In genomic region chr6:134816780-134817179, GRCh38 we compare ENCODE assay signal across 21 cellular contexts.
A peak's percentile ranks its signal among the peaks of the same experiment; 100 is the strongest.
DNase-seq lines count a peak whose midpoint lies in the region; ATAC-seq and TF ChIP-seq lines count a peak whose summit lies in the region.
"Had no signal": no experiment of that assay in that cellular context is flagged by ENCODE, and none has a peak within 500 bp of the region (broad histone marks: within the 10 kb centered on the region; RNA-seq: fewer than 3 reads in every experiment).

No MANE protein-coding gene starts in this region.

- H3K27ac Mint-ChIP-seq in HFFc6: no peak overlapping the region
- H3K27ac Mint-ChIP-seq: activated naive CD4-positive, alpha-beta T cell treated with anti-CD3 and anti-CD28 coated beads, Interleukin-2, amount 10 ng/mL, durations not matched to agents 7 days and 5 days; endodermal cell; IgD-negative memory B cell had no signal

- H3K4me1 ChIP-seq in OCI-LY7 (ENCODE audit: insufficient read depth, low read length, poor library complexity, severe bottlenecking) (no peaks in the 10 kb centered on the region), SJCRH30 (no peaks in the 10 kb centered on the region)

- no peaks in the 10 kb centered on the region for H3K79me2 ChIP-seq in OCI-LY7 (ENCODE audit: insufficient read depth, low read depth, low read length)

- no peak for TF ChIP-seq CTCF in HFFc6 (IDR thresholded peaks at IDR 0.05)
- TF ChIP-seq CTCF in OCI-LY7 (conservative IDR thresholded peaks at IDR 0.05; ENCODE audit: low read length): no peak

- no TSS peak for BruUV-seq in OCI-LY7 (replicated peaks; lab: Mats Ljungman, UMichigan)

- H3K36me3 ChIP-seq in OCI-LY7 (ENCODE audit: insufficient read depth, low read length): no peaks in the 10 kb centered on the region
- H3K36me3 ChIP-seq in SJCRH30: no peaks in the 10 kb centered on the region
- H3K36me3 ChIP-seq: BE2C, heart left ventricle had no signal

- no peak overlapping the region for H2AFZ ChIP-seq in OCI-LY7 (ENCODE audit: low read length)

- H3K9me3 ChIP-seq in OCI-LY7 (ENCODE audit: low read length): no peaks in the 10 kb centered on the region
- no peaks in the 10 kb centered on the region for H3K9me3 ChIP-seq in SJCRH30 (replicated peaks)
- H3K9me3 ChIP-seq: BE2C, heart left ventricle had no signal

- no peak overlapping the region for H3K4me3 ChIP-seq in OCI-LY7 (ENCODE audit: low read depth, low read length, poor library complexity, severe bottlenecking)
- H3K4me3 ChIP-seq in SJCRH30: no peak overlapping the region
- H3K4me3 ChIP-seq: heart left ventricle had no signal

- no peaks in the 10 kb centered on the region for H3K36me3 Mint-ChIP-seq in HFFc6 (ENCODE audit: low read depth)
- H3K36me3 Mint-ChIP-seq: activated naive CD4-positive, alpha-beta T cell treated with anti-CD3 and anti-CD28 coated beads, Interleukin-2, amount 10 ng/mL, durations not matched to agents 7 days and 5 days; IgD-negative memory B cell had no signal

- H3K27me3 Mint-ChIP-seq in HFFc6 (ENCODE audit: insufficient read depth): no peaks in the 10 kb centered on the region
- H3K27me3 Mint-ChIP-seq: activated naive CD4-positive, alpha-beta T cell treated with anti-CD3 and anti-CD28 coated beads, Interleukin-2, amount 10 ng/mL, durations not matched to agents 7 days and 5 days; IgD-negative memory B cell had no signal

- CTCF ChIA-PET in OCI-LY7 (lab: Charles Lee; ENCODE audit: unreplicated experiment): interaction anchor here (0.8 kb wide), 1 partner anchor 21 kb away, joined by 3 read pairs; no protein-coding TSS in a partner anchor

- POLR2A ChIA-PET in OCI-LY7 (lab: Charles Lee): no interaction called here

- peak; percentile 61 for ATAC-seq in SK-N-SH treated with all-trans-retinoic acid at 6 μM for 48 hours
- ATAC-seq: activated T-cell treated with anti-CD3 and anti-CD28 coated beads, Interleukin-2, amount 50 U/mL, for 4 hours; HCT116; heart left ventricle; Panc1 had no signal

- H3K27ac ChIP-seq in OCI-LY7 (ENCODE audit: low read depth, low read length, poor library complexity, severe bottlenecking): no peak overlapping the region
- H3K27ac ChIP-seq in SJCRH30: no peak overlapping the region
- H3K27ac ChIP-seq: heart left ventricle, HL-60 had no signal

- H3K9me2 ChIP-seq in OCI-LY7 (ENCODE audit: insufficient read depth, low read length): no peaks in the 10 kb centered on the region

- H3K4me1 Mint-ChIP-seq in HFFc6 (ENCODE audit: low read depth): peaks cover 16% of the 10 kb centered on the region
- H3K4me1 Mint-ChIP-seq: activated naive CD4-positive, alpha-beta T cell treated with anti-CD3 and anti-CD28 coated beads, Interleukin-2, amount 10 ng/mL, durations not matched to agents 7 days and 5 days; IgD-negative memory B cell had no signal

- H3K27me3 ChIP-seq in SJCRH30: no peaks in the 10 kb centered on the region
- H3K27me3 ChIP-seq: BE2C, heart left ventricle had no signal

- peak; percentile 30 for DNase-seq in HFFc6
- DNase-seq in foreskin melanocyte: peak; percentile 76
- DNase-seq in smooth muscle cell of the brain vasculature (ENCODE audit: low read depth, low spot score): peak; percentile 55
- DNase-seq in OCI-LY7 (ENCODE audit: low spot score): no peak
- no peak for DNase-seq in SJCRH30
- no peak for DNase-seq in activated CD8-positive, alpha-beta memory T cell treated with anti-CD3 and anti-CD28 coated beads, Interleukin-2, amount 50 U/mL, for 48 hours
- no peak for DNase-seq in activated effector memory CD4-positive, alpha-beta T cell treated with Interleukin-2 at 50 U/mL for 16 hours
- DNase-seq: activated naive CD4-positive, alpha-beta T cell treated with anti-CD3 and anti-CD28 coated beads, Interleukin-2, amount 10 ng/mL, durations not matched to agents 7 days and 5 days; activated T-cell treated with anti-CD3 and anti-CD28 coated beads, Interleukin-2, amount 50 U/mL, for 4 hours; aorta; BE2C; endodermal cell; heart left ventricle; NCI-H2171 treated with DMSO at 0.1 percent for 48 hours; NCI-H774; stimulated activated CD8-positive, alpha-beta memory T cell treated with anti-CD3 and anti-CD28 coated beads, Interleukin-4, amount 100 ng/mL, for 48 hours had no signal

- H3K4me2 ChIP-seq in OCI-LY7 (ENCODE audit: low read length): no peak overlapping the region

- H4K20me1 ChIP-seq in OCI-LY7 (ENCODE audit: insufficient read depth, low read length): no peaks in the 10 kb centered on the region

- intact Hi-C loops in OCI-LY7 (cut with micrococcal nuclease; ENCODE audit: unreplicated experiment): no loop called here

- H3K9me3 Mint-ChIP-seq in HFFc6: no peaks in the 10 kb centered on the region
- H3K9me3 Mint-ChIP-seq: activated naive CD4-positive, alpha-beta T cell treated with anti-CD3 and anti-CD28 coated beads, Interleukin-2, amount 10 ng/mL, durations not matched to agents 7 days and 5 days; activated T-cell treated with anti-CD3 and anti-CD28 coated beads, Interleukin-2, amount 50 U/mL, for 4 hours; endodermal cell; IgD-negative memory B cell had no signal

- no peak overlapping the region for H3K4me3 Mint-ChIP-seq in HFFc6
- H3K4me3 Mint-ChIP-seq: activated naive CD4-positive, alpha-beta T cell treated with anti-CD3 and anti-CD28 coated beads, Interleukin-2, amount 10 ng/mL, durations not matched to agents 7 days and 5 days; activated T-cell treated with anti-CD3 and anti-CD28 coated beads, Interleukin-2, amount 50 U/mL, for 4 hours; endodermal cell; IgD-negative memory B cell had no signal

TF ChIP-seq in SK-N-SH treated with all-trans-retinoic acid at 6 μM for 48 hours, 23 proteins besides CTCF, POLR2A, EP300 and RAD21:
- no peak for TF ChIP-seq ZNF565 (CRISPR knock-in tag; conservative IDR thresholded peaks at IDR 0.05; ENCODE audit: low read depth)
- TF ChIP-seq PATZ1 (CRISPR knock-in tag; IDR thresholded peaks at IDR 0.05; ENCODE audit: borderline replicate concordance): no peak
- no peak for TF ChIP-seq ZNF8 (CRISPR knock-in tag; IDR thresholded peaks at IDR 0.05)
- TF ChIP-seq TOX (CRISPR knock-in tag; IDR thresholded peaks at IDR 0.05; ENCODE audit: borderline replicate concordance): no peak
- no peak for TF ChIP-seq ISL1 (CRISPR knock-in tag; IDR thresholded peaks at IDR 0.05)
- TF ChIP-seq ZFP30 (CRISPR knock-in tag; IDR thresholded peaks at IDR 0.05): no peak
- no peak for TF ChIP-seq TCF4 (CRISPR knock-in tag; IDR thresholded peaks at IDR 0.05; ENCODE audit: borderline replicate concordance)
- TF ChIP-seq ZNF70 (CRISPR knock-in tag; IDR thresholded peaks at IDR 0.05): no peak
- TF ChIP-seq ESRRG (CRISPR knock-in tag; IDR thresholded peaks at IDR 0.05): no peak
- TF ChIP-seq RARB (CRISPR knock-in tag; IDR thresholded peaks at IDR 0.05): no peak
- no peak for TF ChIP-seq CSDC2 (CRISPR knock-in tag; IDR thresholded peaks at IDR 0.05)
- no peak for TF ChIP-seq ZFP3 (CRISPR knock-in tag; IDR thresholded peaks at IDR 0.05)
- TF ChIP-seq ARNTL (CRISPR knock-in tag; IDR thresholded peaks at IDR 0.05; ENCODE audit: borderline replicate concordance, low read depth): no peak
- TF ChIP-seq, protein P1, sequence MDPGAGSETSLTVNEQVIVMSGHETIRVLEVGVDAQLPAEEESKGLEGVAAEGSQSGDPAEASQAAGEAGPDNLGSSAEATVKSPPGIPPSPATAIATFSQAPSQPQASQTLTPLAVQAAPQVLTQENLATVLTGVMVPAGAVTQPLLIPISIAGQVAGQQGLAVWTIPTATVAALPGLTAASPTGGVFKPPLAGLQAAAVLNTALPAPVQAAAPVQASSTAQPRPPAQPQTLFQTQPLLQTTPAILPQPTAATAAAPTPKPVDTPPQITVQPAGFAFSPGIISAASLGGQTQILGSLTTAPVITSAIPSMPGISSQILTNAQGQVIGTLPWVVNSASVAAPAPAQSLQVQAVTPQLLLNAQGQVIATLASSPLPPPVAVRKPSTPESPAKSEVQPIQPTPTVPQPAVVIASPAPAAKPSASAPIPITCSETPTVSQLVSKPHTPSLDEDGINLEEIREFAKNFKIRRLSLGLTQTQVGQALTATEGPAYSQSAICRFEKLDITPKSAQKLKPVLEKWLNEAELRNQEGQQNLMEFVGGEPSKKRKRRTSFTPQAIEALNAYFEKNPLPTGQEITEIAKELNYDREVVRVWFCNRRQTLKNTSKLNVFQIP (CRISPR knock-in tag; IDR thresholded peaks at IDR 0.05; ENCODE audit: borderline replicate concordance, low read depth): no peak
- TF ChIP-seq, protein P2, sequence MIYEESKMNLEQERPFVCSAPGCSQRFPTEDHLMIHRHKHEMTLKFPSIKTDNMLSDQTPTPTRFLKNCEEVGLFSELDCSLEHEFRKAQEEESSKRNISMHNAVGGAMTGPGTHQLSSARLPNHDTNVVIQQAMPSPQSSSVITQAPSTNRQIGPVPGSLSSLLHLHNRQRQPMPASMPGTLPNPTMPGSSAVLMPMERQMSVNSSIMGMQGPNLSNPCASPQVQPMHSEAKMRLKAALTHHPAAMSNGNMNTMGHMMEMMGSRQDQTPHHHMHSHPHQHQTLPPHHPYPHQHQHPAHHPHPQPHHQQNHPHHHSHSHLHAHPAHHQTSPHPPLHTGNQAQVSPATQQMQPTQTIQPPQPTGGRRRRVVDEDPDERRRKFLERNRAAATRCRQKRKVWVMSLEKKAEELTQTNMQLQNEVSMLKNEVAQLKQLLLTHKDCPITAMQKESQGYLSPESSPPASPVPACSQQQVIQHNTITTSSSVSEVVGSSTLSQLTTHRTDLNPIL (CRISPR knock-in tag; IDR thresholded peaks at IDR 0.05; ENCODE audit: low read depth): no peak

Comparison
In these comparisons a context has a peak if more than half of its experiments do, and no peak if none do; other contexts are left out.
1. DNase-seq: peak in HFFc6 (single experiment), foreskin melanocyte (single experiment) and smooth muscle cell of the brain vasculature (single experiment); none in OCI-LY7 (single experiment), SJCRH30 (0 of 2), activated CD8-positive, alpha-beta memory T cell treated with anti-CD3 and anti-CD28 coated beads, Interleukin-2, amount 50 U/mL, for 48 hours (single experiment) and activated effector memory CD4-positive, alpha-beta T cell treated with Interleukin-2 at 50 U/mL for 16 hours (single experiment).